1 cellular context compared by ENCODE assay signal in genomic region chrX:63754141-63754859, GRCh38.
TF ChIP-seq lines count a peak whose summit lies in the region.

No MANE protein-coding gene starts in this region.

TF ChIP-seq in WTC11, 78 proteins besides CTCF, POLR2A, EP300 and RAD21 (continued from another document):
- no peak for TF ChIP-seq ATF6 (CRISPR knock-in tag; IDR thresholded peaks at IDR 0.05)
